Comparison of ENCODE assay signal across 1 cellular context in genomic region chr15:72402726-72403125, GRCh38.
TF ChIP-seq lines count a peak whose summit lies in the region.

No MANE protein-coding gene starts in this region.

TF ChIP-seq in GM23338, 12 proteins besides CTCF, POLR2A, EP300 and RAD21:
- TF ChIP-seq STAT1 (IDR thresholded peaks at IDR 0.05; ENCODE audit: unreplicated experiment) (no peak), CREB1 (CRISPR knock-in tag; IDR thresholded peaks at IDR 0.05; ENCODE audit: low read depth) (no peak), ZNF462 (CRISPR knock-in tag; IDR thresholded peaks at IDR 0.05) (no peak), EZH2phosphoT487 (IDR thresholded peaks at IDR 0.05; ENCODE audit: unreplicated experiment) (no peak), ETS1 (IDR thresholded peaks at IDR 0.05) (no peak), ZNF331 (CRISPR knock-in tag; IDR thresholded peaks at IDR 0.05; ENCODE audit: low read depth) (no peak), NANOG (IDR thresholded peaks at IDR 0.05; ENCODE audit: borderline replicate concordance) (no peak), ZNF114 (CRISPR knock-in tag; IDR thresholded peaks at IDR 0.05) (no peak), JUNB (IDR thresholded peaks at IDR 0.05; ENCODE audit: unreplicated experiment) (no peak), EZH2 (IDR thresholded peaks at IDR 0.05; ENCODE audit: low read depth, unreplicated experiment) (no peak), REST (IDR thresholded peaks at IDR 0.05; ENCODE audit: unreplicated experiment) (no peak), POLR2AphosphoS5 (IDR thresholded peaks at IDR 0.05; ENCODE audit: low read depth) (no peak)
